ENCODE assay signal across 21 cellular contexts in genomic region chr1:10900265-10900651, GRCh38.
DNase-seq lines count a peak whose midpoint lies in the region; ATAC-seq and TF ChIP-seq lines count a peak whose summit lies in the region.
"Had no signal": no experiment of that assay in that cellular context is flagged by ENCODE, and none has a peak within 500 bp of the region (broad histone marks: within the 10 kb centered on the region; RNA-seq: fewer than 3 reads in every experiment).

No MANE protein-coding gene starts in this region.

- H4K20me1 ChIP-seq in PC-3 (ENCODE audit: low read length), result no peaks in the 10 kb centered on the region

- H2AFZ ChIP-seq in PC-3 (ENCODE audit: low read length), result peak overlapping the region; percentile 16

- BruUV-seq in PC-3 (replicated peaks; lab: Mats Ljungman, UMichigan), result no TSS peak

- H3K4me1 ChIP-seq in HEK293 (ENCODE audit: control insufficient read depth, insufficient read depth, low read length), result peaks cover 3% of the 10 kb centered on the region; the same call in 1 of the 2 replicates
- H3K4me1 ChIP-seq in PC-3 (ENCODE audit: insufficient read depth, low read length), result peaks cover 44% of the 10 kb centered on the region
- peaks cover 7 to 30% of the 10 kb centered on the region in 2 donors for H3K4me1 ChIP-seq in esophagus (ENCODE audit: control insufficient read depth in 2 of 2, insufficient read depth in 2 of 2, low read length in 1 of 2)
- H3K4me1 ChIP-seq: pancreas had no signal

- CTCF ChIA-PET in HEK293 (lab: Yijun Ruan, JAX), result interaction anchor here (0.6 to 1.0 kb wide), 3 partner anchors 42 to 775 kb away, joined by 3 to 4 read pairs (median 3); no protein-coding TSS in a partner anchor
- CTCF ChIA-PET in PC-3 (lab: Charles Lee), result interaction anchor here (0.5 kb wide), 1 partner anchor 741 kb away, joined by 3 read pairs; no protein-coding TSS in a partner anchor

- peak overlapping the region; percentile 57 for H3K9ac ChIP-seq in PC-3 (ENCODE audit: low read length)

- WGBS in esophagus, 2 donors, result 41 to 45% methylated on average over 12 of the region's 12 CpGs

- no peaks in the 10 kb centered on the region for H3K79me2 ChIP-seq in PC-3 (ENCODE audit: low read length)

- H3K4me2 ChIP-seq in PC-3 (ENCODE audit: low read length), result peak overlapping the region; percentile 78

- H3K9me2 ChIP-seq in PC-3 (replicated peaks; ENCODE audit: low read length), result no peaks in the 10 kb centered on the region

- H3K27me3 ChIP-seq in PC-3 (ENCODE audit: low read length), result no peaks in the 10 kb centered on the region
- no peaks in the 10 kb centered on the region for H3K27me3 ChIP-seq in esophagus (ENCODE audit: control insufficient read depth in 1 of 2, insufficient read depth in 2 of 2, low read length in 2 of 2)
- H3K27me3 ChIP-seq: pancreas had no signal

- ATAC-seq in PC-3, result peak; percentile 23; the same call in 1 of the 2 replicates
- ATAC-seq in HG03175 (IDR thresholded peaks at IDR 0.05; ENCODE audit: unreplicated experiment), result no peak
- ATAC-seq: activated T-cell treated with anti-CD3 and anti-CD28 coated beads, Interleukin-2, amount 50 U/mL, for 72 hours had no signal

- no peaks in the 10 kb centered on the region for H3F3A ChIP-seq in PC-3 (ENCODE audit: low read length, unreplicated experiment)

- TF ChIP-seq CTCF in HEK293 (tag by site-specific recombination; IDR thresholded peaks at IDR 0.05) (no peak), PC-3 (conservative IDR thresholded peaks at IDR 0.05; ENCODE audit: low read depth, low read length) (no peak)

- POLR2A ChIA-PET in HEK293 (lab: Yijun Ruan, JAX), result no interaction called here
- POLR2A ChIA-PET in PC-3 (lab: Charles Lee; ENCODE audit: unreplicated experiment), result interaction anchor here (0.6 kb wide), 1 partner anchor 679 kb away, joined by 10 read pairs; no protein-coding TSS in a partner anchor

- no peaks in the 10 kb centered on the region for H3K9me3 ChIP-seq in HEK293 (ENCODE audit: control insufficient read depth, insufficient read depth, low read depth, low read length)
- no peaks in the 10 kb centered on the region for H3K9me3 ChIP-seq in PC-3 (ENCODE audit: low read length)
- H3K9me3 ChIP-seq in esophagus (ENCODE audit: control insufficient read depth in 2 of 2, insufficient read depth in 1 of 2, low read depth in 1 of 2, low read length in 1 of 2), result no peaks in the 10 kb centered on the region
- H3K9me3 ChIP-seq: mucosa of descending colon, pancreas, spleen had no signal

- H3K4me3 ChIP-seq in HEK293 (ENCODE audit: low read depth, low read length), result no peak overlapping the region
- H3K4me3 ChIP-seq in PC-3 (ENCODE audit: low read length), result peak overlapping the region; percentile 50
- no peak overlapping the region for H3K4me3 ChIP-seq in esophagus (ENCODE audit: low read depth in 1 of 2, low read length in 2 of 2)
- H3K4me3 ChIP-seq in skin epidermis, result no peak overlapping the region
- H3K4me3 ChIP-seq: mucosa of descending colon, pancreas, spleen had no signal

- intact Hi-C loops in PC-3 (cut with micrococcal nuclease), result no loop called here

- no peak overlapping the region for H3K27ac ChIP-seq in HEK293 (ENCODE audit: extremely low read depth, low read depth, low read length)
- H3K27ac ChIP-seq in PC-3 (ENCODE audit: low read length), result peak overlapping the region; percentile 90
- peak overlapping the region; percentile 85 for H3K27ac ChIP-seq in esophagus (ENCODE audit: low read depth in 2 of 2, low read length in 1 of 2)
- H3K27ac ChIP-seq in skin epidermis, result peak overlapping the region; percentile 39 to 92 (median 80)
- H3K27ac ChIP-seq: pancreas, spleen had no signal

- no peaks in the 10 kb centered on the region for H3K36me3 ChIP-seq in HEK293 (ENCODE audit: control insufficient read depth in 2 of 2, insufficient read depth in 1 of 2, low read length in 2 of 2)
- no peaks in the 10 kb centered on the region for H3K36me3 ChIP-seq in PC-3 (ENCODE audit: low read depth, low read length)
- no peaks in the 10 kb centered on the region for H3K36me3 ChIP-seq in esophagus (ENCODE audit: control insufficient read depth in 2 of 2, insufficient read depth in 2 of 2, low read length in 1 of 2)
- H3K36me3 ChIP-seq: pancreas, spleen had no signal

- DNase-seq in PC-3, result peak; percentile 75
- no peak for DNase-seq in activated CD4-positive, alpha-beta T cell treated with anti-CD3 and anti-CD28 coated beads, Interleukin-2, amount 50 U/mL, for 48 hours
- DNase-seq in stimulated activated CD4-positive, alpha-beta T cell treated with anti-CD3 and anti-CD28 coated beads, Interleukin-4, amount 100 ng/mL, for 24 hours, result no peak
- DNase-seq: activated CD4-positive, alpha-beta T cell treated with anti-CD3 and anti-CD28 coated beads, Interleukin-2, amount 10 ng/mL, durations not matched to agents 7 days and 5 days; activated naive CD8-positive, alpha-beta T cell treated with anti-CD3 and anti-CD28 coated beads, Interleukin-2, amount 10 ng/mL, durations not matched to agents 7 days and 5 days; activated T-cell treated with anti-CD3 and anti-CD28 coated beads, Interleukin-2, amount 50 U/mL, for 72 hours; glutamatergic neuron; H9; KG1; NCI-H1694; NCI-H526 treated with DMSO at 0.1 percent for 48 hours; pancreas; SHP77 treated with DMSO at 0.1 percent for 48 hours; stimulated activated naive CD4-positive, alpha-beta T cell treated with Interleukin-2 at 50 U/mL for 16 hours; T1000 had no signal

TF ChIP-seq in HEK293, 187 proteins besides CTCF, POLR2A, EP300 and RAD21:
- TF ChIP-seq ZNF473 (tag by site-specific recombination; IDR thresholded peaks at IDR 0.05) (no peak), ZNF112 (tag by site-specific recombination; IDR thresholded peaks at IDR 0.05) (no peak), PRDM1 (tag by site-specific recombination; IDR thresholded peaks at IDR 0.05) (no peak), SP7 (tag by site-specific recombination; IDR thresholded peaks at IDR 0.05) (peak; percentile 20; the same call in 1 of the 2 replicates), ZNF639 (tag by site-specific recombination; IDR thresholded peaks at IDR 0.05) (no peak)
